21 cellular contexts compared by ENCODE assay signal in genomic region chr11:41784513-41785335, GRCh38.
DNase-seq lines count a peak whose midpoint lies in the region; ATAC-seq and TF ChIP-seq lines count a peak whose summit lies in the region.
"Had no signal": no experiment of that assay in that cellular context is flagged by ENCODE, and none has a peak within 500 bp of the region (broad histone marks: within the 10 kb centered on the region; RNA-seq: fewer than 3 reads in every experiment).

No MANE protein-coding gene starts in this region.

- no peak for ATAC-seq in GM18520 (IDR thresholded peaks at IDR 0.05; ENCODE audit: unreplicated experiment)
- ATAC-seq in HG03280 (IDR thresholded peaks at IDR 0.05; ENCODE audit: unreplicated experiment), result no peak
- ATAC-seq: left ventricle myocardium superior; stimulated activated effector memory CD8-positive, alpha-beta T cell treated with anti-CD3 and anti-CD28 coated beads, Interleukin-12 subunit alpha, Interleukin-12 subunit beta, amount 100 ng/mL, for 72 hours; T-cell had no signal

- H3K27me3 ChIP-seq in mesenchymal stem cell (ENCODE audit: control insufficient read depth in 1 of 2, insufficient read depth in 1 of 2, low read length in 2 of 2), result no peaks in the 10 kb centered on the region
- H3K27me3 ChIP-seq: right atrium auricular region, testis had no signal

- no peak for TF ChIP-seq CTCF in astrocyte of the spinal cord (IDR thresholded peaks at IDR 0.05; ENCODE audit: low read depth, low read length)

- in situ Hi-C loops in astrocyte of the spinal cord (cut with HindIII; ENCODE audit: low sequenced_read_pairs), result no loop called here

- DNase-seq in COLO668 (lab: John Stamatoyannopoulos, UW; ENCODE audit: unreplicated experiment) (peak; percentile 59), M059J (ENCODE audit: low read depth) (peak; percentile 55), astrocyte of the spinal cord (ENCODE audit: low read depth, low spot score) (peak; percentile 42), mesenchymal stem cell (peak; percentile 19), anterior cingulate cortex (lab: John Stamatoyannopoulos, UW) (no peak), dermis blood vessel endothelial cell (no peak)
- DNase-seq: activated CD4-positive, alpha-beta T cell treated with anti-CD3 and anti-CD28 coated beads, Interleukin-2, amount 10 ng/mL, durations not matched to agents 24 days and 14 days; activated CD8-positive, alpha-beta memory T cell treated with anti-CD3 and anti-CD28 coated beads, Interleukin-2, amount 50 U/mL, for 48 hours; activated effector memory CD4-positive, alpha-beta T cell treated with Interleukin-2 at 50 U/mL for 16 hours; CD4-positive, CD25-positive, alpha-beta regulatory T cell; DMS153; left ventricle myocardium superior; NCI-H1694 treated with DMSO at 0.1 percent for 48 hours; NCI-H226; NK-92 treated with Interleukin-12 subunit alpha and Interleukin-12 subunit beta, amount 100 ng/mL, for 24 hours; T-cell; testis had no signal

- H3K9ac ChIP-seq in mesenchymal stem cell (ENCODE audit: low read length), result no peak overlapping the region

- peaks cover 4% of the 10 kb centered on the region for H3K9me3 ChIP-seq in mesenchymal stem cell (ENCODE audit: control insufficient read depth, low read length)
- H3K9me3 ChIP-seq: right atrium auricular region, testis had no signal

- H3K4ac ChIP-seq in mesenchymal stem cell (ENCODE audit: low read depth in 1 of 2, low read length in 2 of 2), result no peak overlapping the region

- H2BK15ac ChIP-seq in mesenchymal stem cell (ENCODE audit: low read depth, poor library complexity, severe bottlenecking), result no peak overlapping the region

- H3K27ac ChIP-seq in mesenchymal stem cell (ENCODE audit: low read length, poor library complexity, severe bottlenecking), result no peak overlapping the region
- H3K27ac ChIP-seq: right atrium auricular region, testis had no signal

- H3K23ac ChIP-seq in mesenchymal stem cell (ENCODE audit: low read length in 2 of 2), result no peak overlapping the region

- no peak overlapping the region for H2BK120ac ChIP-seq in mesenchymal stem cell (ENCODE audit: low read depth, low read length)

- no peaks in the 10 kb centered on the region for H3K79me1 ChIP-seq in mesenchymal stem cell (replicated peaks; ENCODE audit: low read length, poor library complexity, severe bottlenecking)

- no peak overlapping the region for H3K14ac ChIP-seq in mesenchymal stem cell (ENCODE audit: low read length in 2 of 2)

- no peaks in the 10 kb centered on the region for H3K4me1 ChIP-seq in mesenchymal stem cell (ENCODE audit: control insufficient read depth, insufficient read depth, low read depth, low read length)
- H3K4me1 ChIP-seq: right atrium auricular region, testis had no signal

- H3K4me3 ChIP-seq in astrocyte of the spinal cord (ENCODE audit: low read depth, low read length), result no peak overlapping the region
- H3K4me3 ChIP-seq in mesenchymal stem cell (ENCODE audit: insufficient read depth in 1 of 2, low read depth in 1 of 2, low read length in 2 of 2), result no peak overlapping the region
- H3K4me3 ChIP-seq: right atrium auricular region, testis had no signal

- no peak overlapping the region for H2BK12ac ChIP-seq in mesenchymal stem cell (ENCODE audit: low read length in 2 of 2)

- H3K36me3 ChIP-seq in mesenchymal stem cell (ENCODE audit: control insufficient read depth in 1 of 2, insufficient read depth in 2 of 2, low read depth in 1 of 2, low read length in 2 of 2), result no peaks in the 10 kb centered on the region
- H3K36me3 ChIP-seq: right atrium auricular region had no signal

- no peak overlapping the region for H2AK5ac ChIP-seq in mesenchymal stem cell (ENCODE audit: low read length, severe bottlenecking)

- H2AFZ ChIP-seq in mesenchymal stem cell (ENCODE audit: low read depth, low read length), result no peak overlapping the region

- H4K8ac ChIP-seq in mesenchymal stem cell (ENCODE audit: low read length), result no peak overlapping the region

- H4K91ac ChIP-seq in mesenchymal stem cell (ENCODE audit: low read length), result no peak overlapping the region

- no peak overlapping the region for H3K4me2 ChIP-seq in mesenchymal stem cell (ENCODE audit: low read length, poor library complexity, severe bottlenecking)

- H2BK5ac ChIP-seq in mesenchymal stem cell (ENCODE audit: low read depth, low read length, poor library complexity, severe bottlenecking), result no peak overlapping the region

- H3K18ac ChIP-seq in mesenchymal stem cell (ENCODE audit: low read depth in 1 of 2, low read length in 2 of 2), result no peak overlapping the region

- WGBS in mesenchymal stem cell, result 40% methylated on average over 1 of the region's 3 CpGs

Comparison
In these comparisons a context has a peak if more than half of its experiments do, and no peak if none do; other contexts are left out.
1. DNase-seq: peak in COLO668 (single experiment), M059J (single experiment), astrocyte of the spinal cord (single experiment) and mesenchymal stem cell (single experiment); none in anterior cingulate cortex (0 of 58) and dermis blood vessel endothelial cell (single experiment).